11 cellular contexts compared by ENCODE assay signal in the genomic region with DNA sequence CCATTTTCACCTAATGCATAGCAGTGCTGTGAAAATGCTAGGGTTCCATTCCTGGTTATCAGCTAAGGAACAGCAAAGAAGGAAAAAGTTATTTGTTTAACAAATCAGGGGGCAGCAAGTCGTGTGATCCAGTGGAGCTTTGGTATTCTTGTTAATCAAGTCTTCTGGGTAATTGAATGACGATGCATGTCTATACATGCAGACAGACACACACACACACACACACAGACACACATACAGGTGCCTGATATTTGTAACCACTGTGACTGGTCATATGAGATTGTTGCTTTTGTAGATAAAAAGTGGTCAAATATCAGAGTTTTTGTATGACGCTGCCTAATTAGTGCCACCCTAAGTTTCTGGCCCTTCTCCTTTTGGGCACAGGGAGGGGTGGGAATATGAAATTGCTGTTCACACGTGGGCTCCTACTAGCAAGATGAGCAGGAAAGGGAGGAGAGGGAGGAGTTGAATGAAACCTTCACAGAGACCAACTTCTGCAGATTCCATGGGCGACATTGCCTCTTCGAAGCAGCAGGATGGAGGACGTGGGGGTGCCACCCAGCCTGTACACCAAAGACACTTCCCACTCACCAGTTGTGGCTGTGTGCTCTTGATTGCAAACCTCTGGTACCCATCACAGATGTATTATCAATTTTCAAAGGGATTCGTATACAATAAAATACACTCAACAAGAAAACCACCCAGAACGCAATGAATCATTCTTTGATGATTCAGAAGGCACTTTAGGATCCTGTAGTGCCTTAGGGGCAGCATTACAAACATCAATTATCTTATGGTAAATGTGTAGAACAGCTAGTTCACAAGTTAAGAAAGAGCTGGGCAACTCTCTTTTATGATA.
A peak's percentile ranks its signal among the peaks of the same experiment; 100 is the strongest.
DNase-seq lines count a peak whose midpoint lies in the region; ATAC-seq and TF ChIP-seq lines count a peak whose summit lies in the region.
"Had no signal": no experiment of that assay in that cellular context is flagged by ENCODE, and none has a peak within 500 bp of the region (broad histone marks: within the 10 kb centered on the region; RNA-seq: fewer than 3 reads in every experiment).

No MANE protein-coding gene starts in this region.

- DNase-seq in EL (peak; percentile 67), IMR-90 (peak; percentile 65), amniotic epithelial cell (ENCODE audit: low read depth) (peak; percentile 61), renal cortical epithelial cell (ENCODE audit: low read depth) (peak; percentile 38), upper lobe of left lung (no peak), AG20443 (ENCODE audit: low spot score) (no peak), retina (no peak)
- DNase-seq: Calu3, heart left ventricle, Karpas-422, substantia nigra had no signal

- no peak overlapping the region for H2AK9ac ChIP-seq in IMR-90 (replicated peaks; ENCODE audit: low read depth, low read length, poor library complexity)

- WGBS in IMR-90 (ENCODE audit: extremely low coverage in 2 of 2, insufficient read length in 1 of 2), 2 experiments: no CpG with 5 or more reads among the region's 9 CpGs
- WGBS in upper lobe of left lung, 2 donors: 91 to 92% methylated on average over 9 of the region's 9 CpGs

- H3K9ac ChIP-seq in IMR-90 (ENCODE audit: low read depth, low read length): no peak overlapping the region

- H3K27ac ChIP-seq in IMR-90 (ENCODE audit: insufficient read depth, low read length) (no peak overlapping the region), upper lobe of left lung (no peak overlapping the region)

- TF ChIP-seq RAD21 in IMR-90 (IDR thresholded peaks at IDR 0.05; ENCODE audit: low read length): no peak

- H3K18ac ChIP-seq in IMR-90 (ENCODE audit: low read depth, low read length): peak overlapping the region; percentile 47; the same call in 1 of the 2 replicates

- BruUV-seq in IMR-90 (replicated peaks; lab: Mats Ljungman, UMichigan): no TSS peak

- no peak overlapping the region for H2BK20ac ChIP-seq in IMR-90 (ENCODE audit: low read depth, low read length)

- H3K56ac ChIP-seq in IMR-90 (ENCODE audit: extremely low read depth, insufficient read depth, low read length): no peak overlapping the region; the same call in 1 of the 2 replicates

- H3K4me2 ChIP-seq in IMR-90 (ENCODE audit: low read depth, low read length): no peak overlapping the region

- CTCF ChIA-PET in IMR-90 (lab: Yijun Ruan, JAX): interaction anchor here (1.0 kb wide), 1 partner anchor 12 kb away, joined by 4 read pairs; no protein-coding TSS in a partner anchor

- no peaks in the 10 kb centered on the region for H3K27me3 ChIP-seq in IMR-90 (ENCODE audit: control insufficient read depth, insufficient read depth, low read length)
- H3K27me3 ChIP-seq in upper lobe of left lung: no peaks in the 10 kb centered on the region
- H3K27me3 ChIP-seq: heart left ventricle had no signal

- H3K36me3 ChIP-seq in IMR-90 (ENCODE audit: control insufficient read depth, insufficient read depth, low read length) (no peaks in the 10 kb centered on the region), upper lobe of left lung (no peaks in the 10 kb centered on the region)
- H3K36me3 ChIP-seq: heart left ventricle had no signal

- no peaks in the 10 kb centered on the region for H4K20me1 ChIP-seq in IMR-90 (ENCODE audit: insufficient read depth, low read length)

- dilution Hi-C loops in IMR-90 (cut with HindIII; ENCODE audit: low sequenced_read_pairs, unreplicated experiment): no loop called here

- no peak overlapping the region for H3K4ac ChIP-seq in IMR-90 (ENCODE audit: low read depth, low read length)

- H3K4me3 ChIP-seq in IMR-90 (ENCODE audit: insufficient read depth, low read depth, low read length): no peak overlapping the region
- no peak overlapping the region for H3K4me3 ChIP-seq in upper lobe of left lung
- H3K4me3 ChIP-seq: heart left ventricle had no signal

- H2AFZ ChIP-seq in IMR-90 (replicated peaks; ENCODE audit: low read length, poor library complexity): no peak overlapping the region

- peak overlapping the region; percentile 81; the same call in 1 of the 3 replicates for H2BK15ac ChIP-seq in IMR-90 (ENCODE audit: low read depth, low read length)

- in situ Hi-C loops in IMR-90 (cut with MboI; ENCODE audit: low sequenced_read_pairs): no loop called here

- peak overlapping the region in 1 of 2 experiments; percentile 28; a peak in 1 of 4 replicates for H4K8ac ChIP-seq in IMR-90 (ENCODE audit: low read depth in 2 of 2, low read length in 2 of 2)

- intact Hi-C loops in IMR-90 (cut with micrococcal nuclease): no loop called here

- peak overlapping the region; percentile 84 for H2AK5ac ChIP-seq in IMR-90 (ENCODE audit: low read depth, low read length)

- peaks cover 22% of the 10 kb centered on the region for H3K4me1 ChIP-seq in IMR-90 (ENCODE audit: control insufficient read depth, insufficient read depth, low read length)
- peaks cover 0 to 8% (median 0%) of the 10 kb centered on the region in 4 donors for H3K4me1 ChIP-seq in upper lobe of left lung

- TF ChIP-seq POLR2A in IMR-90 (IDR thresholded peaks at IDR 0.05; ENCODE audit: low read depth, low read length): no peak
- TF ChIP-seq POLR2A in upper lobe of left lung (IDR thresholded peaks at IDR 0.05): no peak

- no peak overlapping the region for H3K23ac ChIP-seq in IMR-90 (ENCODE audit: low read depth, low read length)

- 0 out of 2 replicates have a peak overlapping the region, but pooled peaks have one; percentile 13 for H4K91ac ChIP-seq in IMR-90 (ENCODE audit: insufficient read depth, low read depth, low read length)

- TF ChIP-seq CTCF in IMR-90 (conservative IDR thresholded peaks at IDR 0.05; ENCODE audit: low read depth, low read length) (no peak), upper lobe of left lung (IDR thresholded peaks at IDR 0.05) (no peak)

- peaks cover 3% of the 10 kb centered on the region; the same call in 1 of the 2 replicates for H3K9me1 ChIP-seq in IMR-90 (ENCODE audit: insufficient read depth, low read length)

- TF ChIP-seq EP300 in upper lobe of left lung (IDR thresholded peaks at IDR 0.05): no peak

- POLR2A ChIA-PET in IMR-90 (lab: Charles Lee; ENCODE audit: unreplicated experiment): no interaction called here

- H3K9me3 ChIP-seq in IMR-90 (ENCODE audit: control insufficient read depth, insufficient read depth, low read length) (no peaks in the 10 kb centered on the region), upper lobe of left lung (no peaks in the 10 kb centered on the region)
- H3K9me3 ChIP-seq: heart left ventricle had no signal

- no peaks in the 10 kb centered on the region for H3K79me1 ChIP-seq in IMR-90 (ENCODE audit: low read depth in 1 of 2, low read length in 2 of 2)

- no peak overlapping the region; the same call in 1 of the 2 replicates for H4K5ac ChIP-seq in IMR-90 (ENCODE audit: low read depth, low read length)

- H2BK5ac ChIP-seq in IMR-90 (ENCODE audit: low read depth, low read length, poor library complexity, severe bottlenecking): peak overlapping the region; percentile 13

- ATAC-seq in IMR-90 (ENCODE audit: low read depth) (no peak; the same call in 1 of the 2 replicates), upper lobe of left lung (ENCODE audit: low FRiP score in 2 of 2) (no peak)
- ATAC-seq: heart left ventricle had no signal

- no peak overlapping the region for H3K14ac ChIP-seq in IMR-90 (replicated peaks; ENCODE audit: low read depth, low read length)

- no peak overlapping the region; the same call in 1 of the 2 replicates for H2BK120ac ChIP-seq in IMR-90 (ENCODE audit: low read depth, low read length)

TF ChIP-seq in IMR-90, 13 proteins besides CTCF, POLR2A, EP300 and RAD21:
- peak; percentile 43; the same call in 1 of the 2 replicates for TF ChIP-seq FOS (IDR thresholded peaks at IDR 0.05; ENCODE audit: low read depth, low read length)
- TF ChIP-seq, protein P1, sequence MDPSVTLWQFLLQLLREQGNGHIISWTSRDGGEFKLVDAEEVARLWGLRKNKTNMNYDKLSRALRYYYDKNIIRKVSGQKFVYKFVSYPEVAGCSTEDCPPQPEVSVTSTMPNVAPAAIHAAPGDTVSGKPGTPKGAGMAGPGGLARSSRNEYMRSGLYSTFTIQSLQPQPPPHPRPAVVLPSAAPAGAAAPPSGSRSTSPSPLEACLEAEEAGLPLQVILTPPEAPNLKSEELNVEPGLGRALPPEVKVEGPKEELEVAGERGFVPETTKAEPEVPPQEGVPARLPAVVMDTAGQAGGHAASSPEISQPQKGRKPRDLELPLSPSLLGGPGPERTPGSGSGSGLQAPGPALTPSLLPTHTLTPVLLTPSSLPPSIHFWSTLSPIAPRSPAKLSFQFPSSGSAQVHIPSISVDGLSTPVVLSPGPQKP (IDR thresholded peaks at IDR 0.05; ENCODE audit: borderline replicate concordance, low read depth, low read length): no peak
- TF ChIP-seq, protein P2, sequence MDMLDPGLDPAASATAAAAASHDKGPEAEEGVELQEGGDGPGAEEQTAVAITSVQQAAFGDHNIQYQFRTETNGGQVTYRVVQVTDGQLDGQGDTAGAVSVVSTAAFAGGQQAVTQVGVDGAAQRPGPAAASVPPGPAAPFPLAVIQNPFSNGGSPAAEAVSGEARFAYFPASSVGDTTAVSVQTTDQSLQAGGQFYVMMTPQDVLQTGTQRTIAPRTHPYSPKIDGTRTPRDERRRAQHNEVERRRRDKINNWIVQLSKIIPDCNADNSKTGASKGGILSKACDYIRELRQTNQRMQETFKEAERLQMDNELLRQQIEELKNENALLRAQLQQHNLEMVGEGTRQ (IDR thresholded peaks at IDR 0.05; ENCODE audit: low read depth, low read length): no peak
TF ChIP-seq in IMR-90: peak in this region for 1.

Comparison
In these comparisons a context has a peak if more than half of its experiments do, and no peak if none do; other contexts are left out.
1. DNase-seq: peak in EL (single experiment), IMR-90 (single experiment), amniotic epithelial cell (single experiment) and renal cortical epithelial cell (single experiment); none in upper lobe of left lung (0 of 2), AG20443 (single experiment) and retina (single experiment).